ENCODE assay signal across 8 cellular contexts in genomic region chr20:52150440-52151258, GRCh38.
A peak's percentile ranks its signal among the peaks of the same experiment; 100 is the strongest.
DNase-seq lines count a peak whose midpoint lies in the region; ATAC-seq and TF ChIP-seq lines count a peak whose summit lies in the region.

No MANE protein-coding gene starts in this region.

- DNase-seq in stimulated activated CD4-positive, alpha-beta T cell treated with anti-CD3 and anti-CD28 coated beads, Interleukin-4, amount 100 ng/mL, for 24 hours: peak; percentile 32
- DNase-seq in stimulated activated CD4-positive, alpha-beta T cell treated with anti-CD3 and anti-CD28 coated beads, Interleukin-1b, Interleukin-23, amount 100 ng/mL, for 48 hours: no peak
- DNase-seq in HPDE6-E6E7 (ENCODE audit: extremely low spot score): peak; percentile 41
- peak; percentile 75 for DNase-seq in choroid plexus epithelial cell (ENCODE audit: low read depth)
- peak; percentile 62 for DNase-seq in medulla oblongata (ENCODE audit: extremely low spot score)

- no peaks in the 10 kb centered on the region for H3F3A ChIP-seq in OCI-LY1 (ENCODE audit: insufficient read depth, low read length)

- H3K36me3 ChIP-seq in OCI-LY1 (ENCODE audit: insufficient read depth, low read length): peaks cover 6% of the 10 kb centered on the region

- H2AFZ ChIP-seq in OCI-LY1 (ENCODE audit: low read length): no peak overlapping the region

- no peaks in the 10 kb centered on the region for H3K79me2 ChIP-seq in OCI-LY1 (ENCODE audit: insufficient read depth, low read length)

- no peaks in the 10 kb centered on the region for H3K27me3 ChIP-seq in OCI-LY1 (ENCODE audit: insufficient read depth, low read length)

- no peak overlapping the region for H3K4me2 ChIP-seq in OCI-LY1 (ENCODE audit: low read length)

- no peaks in the 10 kb centered on the region for H3K9me2 ChIP-seq in OCI-LY1 (ENCODE audit: low read depth, low read length)

- peak; percentile 78 for TF ChIP-seq CTCF in OCI-LY1 (IDR thresholded peaks at IDR 0.05; ENCODE audit: low read length)
- TF ChIP-seq CTCF in choroid plexus epithelial cell (conservative IDR thresholded peaks at IDR 0.05; ENCODE audit: low read depth, low read length): peak; percentile 80

- H3K4me1 ChIP-seq in OCI-LY1 (ENCODE audit: insufficient read depth, low read length, severe bottlenecking): no peaks in the 10 kb centered on the region

- H3K27ac ChIP-seq in OCI-LY1 (ENCODE audit: low read depth, low read length, poor library complexity, severe bottlenecking): no peak overlapping the region

- no peak for ATAC-seq in GM19324 (IDR thresholded peaks at IDR 0.05; ENCODE audit: low FRiP score, unreplicated experiment)
- no peak for ATAC-seq in HG02970 (IDR thresholded peaks at IDR 0.05; ENCODE audit: low FRiP score, unreplicated experiment)

- H3K4me3 ChIP-seq in OCI-LY1 (ENCODE audit: low read depth, low read length, poor library complexity, severe bottlenecking) (no peak overlapping the region), choroid plexus epithelial cell (ENCODE audit: low read depth, low read length) (no peak overlapping the region)

- no peaks in the 10 kb centered on the region for H3K9me3 ChIP-seq in OCI-LY1 (ENCODE audit: low read length)

- no peaks in the 10 kb centered on the region for H4K20me1 ChIP-seq in OCI-LY1 (ENCODE audit: insufficient read depth, low read length)

- H3K9ac ChIP-seq in OCI-LY1 (ENCODE audit: low read length): no peak overlapping the region
